In genomic region chr11:27945323-27945722, GRCh38 we compare ENCODE assay signal across 31 cellular contexts.
"Had no signal": no experiment of that assay in that cellular context is flagged by ENCODE, and none has a peak within 500 bp of the region (broad histone marks: within the 10 kb centered on the region; RNA-seq: fewer than 3 reads in every experiment).

No MANE protein-coding gene starts in this region.

- H3K36me3 Mint-ChIP-seq: activated naive CD4-positive, alpha-beta T cell treated with anti-CD3 and anti-CD28 coated beads, Interleukin-2, amount 50 U/mL, for 24 hours had no signal

- H3K27ac Mint-ChIP-seq: activated CD8-positive, alpha-beta T cell treated with anti-CD3 and anti-CD28 coated beads, Interleukin-2, amount 10 ng/mL, durations not matched to agents 7 days and 5 days; activated naive CD4-positive, alpha-beta T cell treated with anti-CD3 and anti-CD28 coated beads, Interleukin-2, amount 50 U/mL, for 24 hours; activated T-helper 1 cell treated with anti-CD3 and anti-CD28 coated beads, Interleukin-12 subunit alpha, Interleukin-12 subunit beta, Interleukin-2, Interleukin-4 antibody, amounts not matched to agents 30 ng/mL and 10 ng/mL and 1 ng/mL, durations not matched to agents 14 hours and 24 hours and 36 hours; T-helper 1 cell treated with Interleukin-12 subunit alpha and Interleukin-12 subunit beta and Interleukin-4 antibody, amounts not matched to agents 30 μg/mL and 1 μg/mL, for 36 hours; WTC11 had no signal

- H3K9me3 ChIP-seq: body of pancreas, MG63, Peyer's patch, SJCRH30, SK-N-SH had no signal

- H3K4me2 ChIP-seq: SK-N-SH had no signal

- H3K27me3 ChIP-seq: body of pancreas, MG63, Peyer's patch, SJCRH30 had no signal

- H3K4me1 ChIP-seq: body of pancreas, Peyer's patch, SJCRH30 had no signal

- H3K9ac ChIP-seq: SK-N-SH had no signal

- ATAC-seq: activated CD8-positive, alpha-beta T cell treated with anti-CD3 and anti-CD28 coated beads, Interleukin-2, amount 10 ng/mL, durations not matched to agents 7 days and 5 days; body of pancreas; WTC11 had no signal

- H3K27me3 Mint-ChIP-seq: activated naive CD4-positive, alpha-beta T cell treated with anti-CD3 and anti-CD28 coated beads, Interleukin-2, amount 50 U/mL, for 24 hours had no signal

- H3K9me3 Mint-ChIP-seq: activated naive CD4-positive, alpha-beta T cell treated with anti-CD3 and anti-CD28 coated beads, Interleukin-2, amount 50 U/mL, for 24 hours; activated T-helper 1 cell treated with anti-CD3 and anti-CD28 coated beads, Interleukin-12 subunit alpha, Interleukin-12 subunit beta, Interleukin-2, Interleukin-4 antibody, amounts not matched to agents 30 ng/mL and 10 ng/mL and 1 ng/mL, durations not matched to agents 14 hours and 24 hours and 36 hours; T-helper 1 cell treated with Interleukin-12 subunit alpha and Interleukin-12 subunit beta and Interleukin-4 antibody, amounts not matched to agents 30 μg/mL and 1 μg/mL, for 36 hours had no signal

- DNase-seq: activated CD4-positive, alpha-beta T cell treated with anti-CD3 and anti-CD28 coated beads for 48 hours; activated CD4-positive, alpha-beta T cell treated with anti-CD3 and anti-CD28 coated beads, Interleukin-2, amount 50 U/mL, for 4 hours; activated CD4-positive, CD25-positive, alpha-beta regulatory T cell treated with anti-CD3 and anti-CD28 coated beads, Interleukin-2, amount 50 U/mL, for 72 hours; activated CD8-positive, alpha-beta memory T cell treated with anti-CD3 and anti-CD28 coated beads, Interleukin-2, amount 50 U/mL, for 48 hours; activated CD8-positive, alpha-beta T cell treated with anti-CD3 and anti-CD28 coated beads, Interleukin-2, amount 10 ng/mL, durations not matched to agents 7 days and 5 days; activated effector memory CD4-positive, alpha-beta T cell treated with Interleukin-2 at 50 U/mL for 16 hours; activated naive CD4-positive, alpha-beta T cell; activated T-cell treated with anti-CD3 and anti-CD28 coated beads, Interleukin-2, amount 50 U/mL, for 1 hour; aorta; body of pancreas; central memory CD4-positive, alpha-beta T cell; KG1; MG63; NCI-H1092; NCI-H1417; NCI-H1694 treated with DMSO at 0.1 percent for 48 hours; NCI-H2029 treated with DMSO at 0.1 percent for 48 hours; NCI-H345; NCI-H510A; NCI-H526 treated with DMSO at 0.1 percent for 48 hours; NK-92 treated with Interleukin-12 subunit alpha and Interleukin-12 subunit beta, amount 100 ng/mL, for 24 hours; Peyer's patch; Right ventricle myocardium superior; SJCRH30; SK-N-SH; SW 1271 had no signal

- H3K4me1 Mint-ChIP-seq: activated naive CD4-positive, alpha-beta T cell treated with anti-CD3 and anti-CD28 coated beads, Interleukin-2, amount 50 U/mL, for 24 hours had no signal

- H3K4me3 Mint-ChIP-seq: activated CD8-positive, alpha-beta T cell treated with anti-CD3 and anti-CD28 coated beads, Interleukin-2, amount 10 ng/mL, durations not matched to agents 7 days and 5 days; activated naive CD4-positive, alpha-beta T cell treated with anti-CD3 and anti-CD28 coated beads, Interleukin-2, amount 50 U/mL, for 24 hours; activated T-helper 1 cell treated with anti-CD3 and anti-CD28 coated beads, Interleukin-12 subunit alpha, Interleukin-12 subunit beta, Interleukin-2, Interleukin-4 antibody, amounts not matched to agents 30 ng/mL and 10 ng/mL and 1 ng/mL, durations not matched to agents 14 hours and 24 hours and 36 hours; T-helper 1 cell treated with Interleukin-12 subunit alpha and Interleukin-12 subunit beta and Interleukin-4 antibody, amounts not matched to agents 30 μg/mL and 1 μg/mL, for 36 hours; WTC11 had no signal

- H3K27ac ChIP-seq: body of pancreas, Peyer's patch, RWPE1, SJCRH30 had no signal
